ENCODE assay signal across 17 cellular contexts in the genomic region with DNA sequence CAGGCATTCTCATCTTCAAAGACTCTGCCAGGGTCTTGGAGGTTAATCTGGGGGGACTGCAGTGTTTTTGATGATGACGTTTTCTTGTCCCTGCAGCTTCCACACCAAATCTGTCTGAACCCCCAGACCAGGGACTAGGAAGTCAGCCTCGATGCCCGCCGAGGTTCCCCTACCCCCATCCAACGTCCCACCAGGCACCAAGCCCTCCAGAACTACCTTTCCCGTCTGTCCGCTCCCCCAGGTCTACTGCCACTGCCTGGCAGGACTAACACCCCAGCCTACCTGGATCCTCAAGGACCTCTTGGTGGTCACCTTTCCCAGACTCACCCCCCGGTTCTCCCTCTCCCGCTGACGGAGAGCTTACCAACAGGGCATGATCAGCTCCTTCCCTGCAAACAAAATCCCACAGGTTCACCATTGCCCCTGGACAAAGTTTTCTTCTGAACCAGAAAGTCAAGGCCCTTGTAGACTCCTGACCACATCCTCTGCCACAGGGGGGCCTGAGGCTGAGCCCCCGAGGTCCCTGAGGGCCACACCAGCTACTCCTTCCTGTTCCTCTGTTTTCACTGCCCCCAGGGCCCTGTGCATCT. TPM values are rescaled to one million over a fixed set of nuclear protein-coding genes. Genes with fewer than 3 reads are reported as not detected.
DNase-seq lines count a peak whose midpoint lies in the region; ATAC-seq and TF ChIP-seq lines count a peak whose summit lies in the region.
"Had no signal": no experiment of that assay in that cellular context is flagged by ENCODE, and none has a peak within 500 bp of the region (broad histone marks: within the 10 kb centered on the region; RNA-seq: fewer than 3 reads in every experiment).

No MANE protein-coding gene starts in this region.

- no peak for TF ChIP-seq POLR2A in transverse colon (IDR thresholded peaks at IDR 0.05)

- no peaks in the 10 kb centered on the region for H3K9me3 ChIP-seq in SK-N-SH
- peaks cover 4% of the 10 kb centered on the region for H3K9me3 ChIP-seq in neural progenitor cell (ENCODE audit: low read depth)
- H3K9me3 ChIP-seq in transverse colon = no peaks in the 10 kb centered on the region

- no peaks in the 10 kb centered on the region for H3K27me3 ChIP-seq in SK-N-SH (ENCODE audit: insufficient read depth)
- H3K27me3 ChIP-seq in neural progenitor cell = peaks cover 30% of the 10 kb centered on the region
- H3K27me3 ChIP-seq in transverse colon = no peaks in the 10 kb centered on the region

- DNase-seq in SK-N-SH (peak; percentile 3), coronary artery (ENCODE audit: low spot score) (peak; percentile 67), neural progenitor cell (ENCODE audit: low spot score) (no peak), transverse colon (peak; percentile 2), 8988T (no peak)
- DNase-seq: COR-L47, HFFc6, Karpas-422, MM.1S, NCI-H187 treated with DMSO at 0.1 percent for 48 hours, NCI-H446 had no signal

- POLR2A ChIA-PET in SK-N-SH (lab: Yijun Ruan, JAX) = no interaction called here

- H3K4me3 ChIP-seq in SK-N-SH (ENCODE audit: low read depth in 2 of 2, low read length in 1 of 2) (no peak overlapping the region), coronary artery (no peak overlapping the region), neural progenitor cell (no peak overlapping the region), transverse colon (no peak overlapping the region)

- peaks cover 10% of the 10 kb centered on the region for H3K9me3 Mint-ChIP-seq in neural progenitor cell

- TF ChIP-seq CTCF in SK-N-SH (IDR thresholded peaks at IDR 0.05) (no peak), coronary artery (IDR thresholded peaks at IDR 0.05) (no peak), neural progenitor cell (IDR thresholded peaks at IDR 0.05) (no peak), transverse colon (IDR thresholded peaks at IDR 0.05) (no peak)

- ATAC-seq in SK-N-SH treated with all-trans-retinoic acid at 6 μM for 48 hours (no peak), HG03571 (IDR thresholded peaks at IDR 0.05; ENCODE audit: unreplicated experiment) (no peak), HG03432 (IDR thresholded peaks at IDR 0.05; ENCODE audit: unreplicated experiment) (no peak)

- in situ Hi-C loops in transverse colon (cut with MboI; ENCODE audit: low pct_ligation_motif_present in 1 of 4, low pct_unique_long_range_greater_than_20kb in 1 of 4, low sequenced_read_pairs in 3 of 4) = no loop called here

- H3K27ac ChIP-seq in SK-N-SH (ENCODE audit: low read depth in 2 of 2, low read length in 1 of 2) (no peak overlapping the region), coronary artery (no peak overlapping the region), neural progenitor cell (no peak overlapping the region), transverse colon (no peak overlapping the region)
- H3K27ac ChIP-seq: 22Rv1, C4-2B, RWPE1 had no signal

- no peak overlapping the region for H3K9ac ChIP-seq in SK-N-SH
- H3K9ac ChIP-seq in neural progenitor cell = no peak overlapping the region

- no peak overlapping the region for H2AFZ ChIP-seq in SK-N-SH (ENCODE audit: low read depth)
- H2AFZ ChIP-seq in neural progenitor cell (replicated peaks) = no peak overlapping the region

- TF ChIP-seq EP300 in SK-N-SH (IDR thresholded peaks at IDR 0.05; ENCODE audit: borderline replicate concordance in 1 of 2, low read depth in 1 of 2, low read length in 1 of 2) = no peak
- no peak for TF ChIP-seq EP300 in transverse colon (IDR thresholded peaks at IDR 0.05; ENCODE audit: low read depth)

- H3F3A ChIP-seq in SK-N-SH (replicated peaks; ENCODE audit: insufficient read depth) (no peaks in the 10 kb centered on the region), neural progenitor cell (ENCODE audit: low read depth) (no peaks in the 10 kb centered on the region)

- TF ChIP-seq RAD21 in SK-N-SH (IDR thresholded peaks at IDR 0.05; ENCODE audit: low read length) = no peak

- H3K36me3 ChIP-seq in SK-N-SH (replicated peaks in 1 of 2; ENCODE audit: control insufficient read depth in 1 of 2, insufficient read depth in 2 of 2, low read length in 1 of 2) = no peaks in the 10 kb centered on the region
- H3K36me3 ChIP-seq in neural progenitor cell = no peaks in the 10 kb centered on the region
- H3K36me3 ChIP-seq in transverse colon = no peaks in the 10 kb centered on the region

- WGBS in SK-N-SH (ENCODE audit: low lambda C conversion rate) = 43% methylated on average over 11 of the region's 11 CpGs
- 73 to 90% methylated on average over 4 to 11 of the region's 11 CpGs for WGBS in transverse colon (ENCODE audit: low coverage in 1 of 2), 2 donors

- H3K4me3 Mint-ChIP-seq in neural progenitor cell = peak overlapping the region; percentile 27
- H3K4me3 Mint-ChIP-seq: HFFc6 had no signal

- peaks cover 18% of the 10 kb centered on the region for H3K27me3 Mint-ChIP-seq in neural progenitor cell (ENCODE audit: insufficient read depth, low read depth)

- H3K27ac Mint-ChIP-seq in neural progenitor cell = no peak overlapping the region
- H3K27ac Mint-ChIP-seq: HFFc6 had no signal

- H4K20me1 ChIP-seq in SK-N-SH (ENCODE audit: insufficient read depth) = no peaks in the 10 kb centered on the region
- no peaks in the 10 kb centered on the region for H4K20me1 ChIP-seq in neural progenitor cell (ENCODE audit: low read depth)

- H3K4me2 ChIP-seq in SK-N-SH = no peak overlapping the region
- no peak overlapping the region for H3K4me2 ChIP-seq in neural progenitor cell

- H3K36me3 Mint-ChIP-seq in neural progenitor cell = no peaks in the 10 kb centered on the region

- H3K79me2 ChIP-seq in SK-N-SH (ENCODE audit: insufficient read depth) (no peaks in the 10 kb centered on the region), neural progenitor cell (ENCODE audit: low read depth) (no peaks in the 10 kb centered on the region)

- intact Hi-C loops in transverse colon (cut with DNase I; ENCODE audit: low total_unique reads) = no loop called here

- peaks cover 19% of the 10 kb centered on the region for H3K4me1 Mint-ChIP-seq in neural progenitor cell

- H3K4me1 ChIP-seq in SK-N-SH (ENCODE audit: control insufficient read depth in 1 of 2, insufficient read depth in 2 of 2, low read depth in 1 of 2, low read length in 1 of 2) = peaks cover 0 to under 1% of the 10 kb centered on the region in 2 experiments; a peak in 1 of 4 replicates
- H3K4me1 ChIP-seq in neural progenitor cell = peaks cover 9% of the 10 kb centered on the region
- no peaks in the 10 kb centered on the region for H3K4me1 ChIP-seq in transverse colon

- CTCF ChIA-PET in SK-N-SH (lab: Yijun Ruan, JAX) = interaction anchor here (0.9 to 1.2 kb wide), 2 partner anchors 11 to 142 kb away, joined by 3 read pairs; no protein-coding TSS in a partner anchor

- H3K9me2 ChIP-seq in SK-N-SH = no peaks in the 10 kb centered on the region

TF ChIP-seq in SK-N-SH, 30 proteins besides CTCF, POLR2A, EP300 and RAD21 (continues in another document):
- TF ChIP-seq JUND (IDR thresholded peaks at IDR 0.05) (no peak), SMC3 (IDR thresholded peaks at IDR 0.05; ENCODE audit: low read depth, low read length) (no peak), MEF2A (IDR thresholded peaks at IDR 0.05; ENCODE audit: borderline replicate concordance, low read depth) (no peak), FOSL2 (IDR thresholded peaks at IDR 0.05; ENCODE audit: borderline replicate concordance, low read depth) (no peak)

TF ChIP-seq in SK-N-SH treated with all-trans-retinoic acid at 6 μM for 48 hours, 23 proteins besides CTCF, POLR2A, EP300 and RAD21:
- TF ChIP-seq, protein P1, sequence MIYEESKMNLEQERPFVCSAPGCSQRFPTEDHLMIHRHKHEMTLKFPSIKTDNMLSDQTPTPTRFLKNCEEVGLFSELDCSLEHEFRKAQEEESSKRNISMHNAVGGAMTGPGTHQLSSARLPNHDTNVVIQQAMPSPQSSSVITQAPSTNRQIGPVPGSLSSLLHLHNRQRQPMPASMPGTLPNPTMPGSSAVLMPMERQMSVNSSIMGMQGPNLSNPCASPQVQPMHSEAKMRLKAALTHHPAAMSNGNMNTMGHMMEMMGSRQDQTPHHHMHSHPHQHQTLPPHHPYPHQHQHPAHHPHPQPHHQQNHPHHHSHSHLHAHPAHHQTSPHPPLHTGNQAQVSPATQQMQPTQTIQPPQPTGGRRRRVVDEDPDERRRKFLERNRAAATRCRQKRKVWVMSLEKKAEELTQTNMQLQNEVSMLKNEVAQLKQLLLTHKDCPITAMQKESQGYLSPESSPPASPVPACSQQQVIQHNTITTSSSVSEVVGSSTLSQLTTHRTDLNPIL (CRISPR knock-in tag; IDR thresholded peaks at IDR 0.05; ENCODE audit: low read depth) = no peak
- TF ChIP-seq ZC3H10 (CRISPR knock-in tag; IDR thresholded peaks at IDR 0.05) = no peak

RNA-seq across cellular contexts. Expression of gene HMX1, which starts 40.9 kb away (rescaled TPM):
- polyA plus RNA-seq in SK-N-SH (2012; rRNA removed) = 0.11 and 0.20 TPM in 2 replicates
- polyA plus RNA-seq in SK-N-SH (2012; cell fraction: cytosol; rRNA removed) = 0.12 and 0.24 TPM in 2 replicates
- polyA plus RNA-seq in SK-N-SH (2012; cell fraction: nucleus; rRNA removed) = 0.07 and 0.11 TPM in 2 replicates
- 0.19 TPM in 1 of 2 replicates, not detected in the other for total RNA-seq in neural progenitor cell (ENCODE audit: low replicate concordance)
- not detected for total RNA-seq in transverse colon
- total RNA-seq: HFFc6 had no signal

Comparison
In these comparisons a context has a peak if more than half of its experiments do, and no peak if none do; other contexts are left out.
1. DNase-seq: peak in SK-N-SH (single experiment), coronary artery (single experiment) and transverse colon (single experiment); none in neural progenitor cell (single experiment) and 8988T (single experiment).